In the genomic region with DNA sequence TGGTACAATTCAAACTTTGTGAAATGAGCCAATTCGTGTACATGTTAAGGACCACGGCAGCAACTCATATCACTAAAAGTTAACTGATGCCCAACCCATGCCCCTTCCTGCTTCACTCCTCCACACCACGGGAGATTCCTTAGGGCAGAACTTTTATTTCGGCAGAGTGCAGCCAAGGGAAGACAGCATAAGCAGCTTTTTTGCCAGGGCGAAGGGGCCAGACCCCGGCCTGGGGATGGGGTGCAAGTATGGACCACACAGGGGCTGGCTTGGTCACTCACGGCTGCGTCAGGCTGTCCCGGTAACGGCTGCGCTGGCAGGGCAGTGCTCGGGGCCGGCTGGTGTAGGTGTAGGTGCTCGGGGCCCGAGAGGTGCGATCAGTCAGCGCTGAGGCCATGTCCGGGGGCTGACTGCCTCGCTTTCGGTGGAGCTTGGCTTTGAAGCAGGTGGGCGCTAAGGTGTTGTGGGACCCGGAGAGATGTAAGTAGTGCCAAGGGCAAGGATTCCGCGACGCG, we compare ENCODE assay signal across 2 cellular contexts.
A peak's percentile ranks its signal among the peaks of the same experiment; 100 is the strongest.
TF ChIP-seq lines count a peak whose summit lies in the region.

No MANE protein-coding gene starts in this region.

TF ChIP-seq in K562, 482 proteins besides CTCF, POLR2A, EP300 and RAD21 (continues in another document):
- TF ChIP-seq ZNF707 (CRISPR knock-in tag; conservative IDR thresholded peaks at IDR 0.05) (no peak), ZKSCAN1 (IDR thresholded peaks at IDR 0.05; ENCODE audit: low read depth, low read length) (no peak), MIER1 (IDR thresholded peaks at IDR 0.05; ENCODE audit: low read depth) (0 out of 2 replicates have a peak, but pooled peaks have one; percentile 50), CSDE1 (IDR thresholded peaks at IDR 0.05) (no peak), ARID3A (IDR thresholded peaks at IDR 0.05; ENCODE audit: borderline replicate concordance, low read depth, low read length) (no peak), FIP1L1 (IDR thresholded peaks at IDR 0.05; ENCODE audit: low read depth, low read length, poor library complexity, severe bottlenecking) (no peak), KLF6 (CRISPR knock-in tag; IDR thresholded peaks at IDR 0.05; ENCODE audit: borderline replicate concordance) (no peak), ZNF830 (CRISPR knock-in tag; IDR thresholded peaks at IDR 0.05) (no peak), HMG20B (CRISPR knock-in tag; IDR thresholded peaks at IDR 0.05) (no peak), SAFB2 (IDR thresholded peaks at IDR 0.05; ENCODE audit: borderline replicate concordance, low read depth, low read length, severe bottlenecking) (no peak), ZNF124 (CRISPR knock-in tag; IDR thresholded peaks at IDR 0.05) (0 out of 2 replicates have a peak, but pooled peaks have one; percentile 41), HDAC8 (tag; IDR thresholded peaks at IDR 0.05) (no peak), ZNF445 (CRISPR knock-in tag; IDR thresholded peaks at IDR 0.05; ENCODE audit: low read depth) (no peak), ETV5 (CRISPR knock-in tag; IDR thresholded peaks at IDR 0.05; ENCODE audit: low read depth) (no peak), BRCA1 (IDR thresholded peaks at IDR 0.05) (no peak), BRCA1 (CRISPR knock-in tag; IDR thresholded peaks at IDR 0.05) (0 out of 2 replicates have a peak, but pooled peaks have one; percentile 31), ARID4B (CRISPR knock-in tag; IDR thresholded peaks at IDR 0.05) (no peak), CBX8 (IDR thresholded peaks at IDR 0.05; ENCODE audit: borderline replicate concordance, extremely low read depth, low read depth, low read length, poor library complexity, severe bottlenecking) (no peak), SMC3 (conservative IDR thresholded peaks at IDR 0.05; ENCODE audit: insufficient read depth, low read depth, low read length) (0 out of 2 replicates have a peak, but pooled peaks have one; percentile 11), PYGO2 (tag; IDR thresholded peaks at IDR 0.05) (no peak)
- TF ChIP-seq, protein P1, sequence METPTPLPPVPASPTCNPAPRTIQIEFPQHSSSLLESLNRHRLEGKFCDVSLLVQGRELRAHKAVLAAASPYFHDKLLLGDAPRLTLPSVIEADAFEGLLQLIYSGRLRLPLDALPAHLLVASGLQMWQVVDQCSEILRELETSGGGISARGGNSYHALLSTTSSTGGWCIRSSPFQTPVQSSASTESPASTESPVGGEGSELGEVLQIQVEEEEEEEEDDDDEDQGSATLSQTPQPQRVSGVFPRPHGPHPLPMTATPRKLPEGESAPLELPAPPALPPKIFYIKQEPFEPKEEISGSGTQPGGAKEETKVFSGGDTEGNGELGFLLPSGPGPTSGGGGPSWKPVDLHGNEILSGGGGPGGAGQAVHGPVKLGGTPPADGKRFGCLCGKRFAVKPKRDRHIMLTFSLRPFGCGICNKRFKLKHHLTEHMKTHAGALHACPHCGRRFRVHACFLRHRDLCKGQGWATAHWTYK (CRISPR knock-in tag; IDR thresholded peaks at IDR 0.05): no peak
- TF ChIP-seq, protein P2, sequence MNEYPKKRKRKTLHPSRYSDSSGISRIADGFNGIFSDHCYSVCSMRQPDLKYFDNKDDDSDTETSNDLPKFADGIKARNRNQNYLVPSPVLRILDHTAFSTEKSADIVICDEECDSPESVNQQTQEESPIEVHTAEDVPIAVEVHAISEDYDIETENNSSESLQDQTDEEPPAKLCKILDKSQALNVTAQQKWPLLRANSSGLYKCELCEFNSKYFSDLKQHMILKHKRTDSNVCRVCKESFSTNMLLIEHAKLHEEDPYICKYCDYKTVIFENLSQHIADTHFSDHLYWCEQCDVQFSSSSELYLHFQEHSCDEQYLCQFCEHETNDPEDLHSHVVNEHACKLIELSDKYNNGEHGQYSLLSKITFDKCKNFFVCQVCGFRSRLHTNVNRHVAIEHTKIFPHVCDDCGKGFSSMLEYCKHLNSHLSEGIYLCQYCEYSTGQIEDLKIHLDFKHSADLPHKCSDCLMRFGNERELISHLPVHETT (CRISPR knock-in tag; conservative IDR thresholded peaks at IDR 0.05 in 1 of 2, IDR thresholded peaks at IDR 0.05 in 1 of 2): no peak

TF ChIP-seq in liver, 16 proteins besides CTCF, POLR2A, EP300 and RAD21:
- TF ChIP-seq SP1 (IDR thresholded peaks at IDR 0.05): no peak
- no peak for TF ChIP-seq YY1 (IDR thresholded peaks at IDR 0.05)
- no peak for TF ChIP-seq HNF4A (conservative IDR thresholded peaks at IDR 0.05)
- no peak for TF ChIP-seq EGR1 (IDR thresholded peaks at IDR 0.05; ENCODE audit: low read depth in 2 of 2)
- TF ChIP-seq, protein P3, sequence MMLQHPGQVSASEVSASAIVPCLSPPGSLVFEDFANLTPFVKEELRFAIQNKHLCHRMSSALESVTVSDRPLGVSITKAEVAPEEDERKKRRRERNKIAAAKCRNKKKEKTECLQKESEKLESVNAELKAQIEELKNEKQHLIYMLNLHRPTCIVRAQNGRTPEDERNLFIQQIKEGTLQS (IDR thresholded peaks at IDR 0.05): no peak
- TF ChIP-seq FOXA2 (IDR thresholded peaks at IDR 0.05): no peak
- no peak for TF ChIP-seq FOXA1 (IDR thresholded peaks at IDR 0.05)
- TF ChIP-seq JUND (IDR thresholded peaks at IDR 0.05): no peak
- TF ChIP-seq ZBTB33 (IDR thresholded peaks at IDR 0.05): no peak
- no peak for TF ChIP-seq GABPA (IDR thresholded peaks at IDR 0.05 in 1 of 2, conservative IDR thresholded peaks at IDR 0.05 in 1 of 2)
- TF ChIP-seq RXRA (IDR thresholded peaks at IDR 0.05): no peak
- TF ChIP-seq MAX (IDR thresholded peaks at IDR 0.05): no peak
- no peak for TF ChIP-seq TAF1 (conservative IDR thresholded peaks at IDR 0.05)
- TF ChIP-seq HNF4G (IDR thresholded peaks at IDR 0.05): no peak
- TF ChIP-seq NR2F2 (IDR thresholded peaks at IDR 0.05): no peak
- TF ChIP-seq, protein P4, sequence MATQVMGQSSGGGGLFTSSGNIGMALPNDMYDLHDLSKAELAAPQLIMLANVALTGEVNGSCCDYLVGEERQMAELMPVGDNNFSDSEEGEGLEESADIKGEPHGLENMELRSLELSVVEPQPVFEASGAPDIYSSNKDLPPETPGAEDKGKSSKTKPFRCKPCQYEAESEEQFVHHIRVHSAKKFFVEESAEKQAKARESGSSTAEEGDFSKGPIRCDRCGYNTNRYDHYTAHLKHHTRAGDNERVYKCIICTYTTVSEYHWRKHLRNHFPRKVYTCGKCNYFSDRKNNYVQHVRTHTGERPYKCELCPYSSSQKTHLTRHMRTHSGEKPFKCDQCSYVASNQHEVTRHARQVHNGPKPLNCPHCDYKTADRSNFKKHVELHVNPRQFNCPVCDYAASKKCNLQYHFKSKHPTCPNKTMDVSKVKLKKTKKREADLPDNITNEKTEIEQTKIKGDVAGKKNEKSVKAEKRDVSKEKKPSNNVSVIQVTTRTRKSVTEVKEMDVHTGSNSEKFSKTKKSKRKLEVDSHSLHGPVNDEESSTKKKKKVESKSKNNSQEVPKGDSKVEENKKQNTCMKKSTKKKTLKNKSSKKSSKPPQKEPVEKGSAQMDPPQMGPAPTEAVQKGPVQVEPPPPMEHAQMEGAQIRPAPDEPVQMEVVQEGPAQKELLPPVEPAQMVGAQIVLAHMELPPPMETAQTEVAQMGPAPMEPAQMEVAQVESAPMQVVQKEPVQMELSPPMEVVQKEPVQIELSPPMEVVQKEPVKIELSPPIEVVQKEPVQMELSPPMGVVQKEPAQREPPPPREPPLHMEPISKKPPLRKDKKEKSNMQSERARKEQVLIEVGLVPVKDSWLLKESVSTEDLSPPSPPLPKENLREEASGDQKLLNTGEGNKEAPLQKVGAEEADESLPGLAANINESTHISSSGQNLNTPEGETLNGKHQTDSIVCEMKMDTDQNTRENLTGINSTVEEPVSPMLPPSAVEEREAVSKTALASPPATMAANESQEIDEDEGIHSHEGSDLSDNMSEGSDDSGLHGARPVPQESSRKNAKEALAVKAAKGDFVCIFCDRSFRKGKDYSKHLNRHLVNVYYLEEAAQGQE (IDR thresholded peaks at IDR 0.05): no peak
